Comparison of ENCODE assay signal across 1 cellular context in genomic region chr5:145775893-145776444, GRCh38.
TF ChIP-seq lines count a peak whose summit lies in the region.

No MANE protein-coding gene starts in this region.

TF ChIP-seq in IMR-90, 13 proteins besides CTCF, POLR2A, EP300 and RAD21 (continued from another document):
- no peak for TF ChIP-seq SMC3 (IDR thresholded peaks at IDR 0.05; ENCODE audit: low read depth, low read length)
